In the genomic region with DNA sequence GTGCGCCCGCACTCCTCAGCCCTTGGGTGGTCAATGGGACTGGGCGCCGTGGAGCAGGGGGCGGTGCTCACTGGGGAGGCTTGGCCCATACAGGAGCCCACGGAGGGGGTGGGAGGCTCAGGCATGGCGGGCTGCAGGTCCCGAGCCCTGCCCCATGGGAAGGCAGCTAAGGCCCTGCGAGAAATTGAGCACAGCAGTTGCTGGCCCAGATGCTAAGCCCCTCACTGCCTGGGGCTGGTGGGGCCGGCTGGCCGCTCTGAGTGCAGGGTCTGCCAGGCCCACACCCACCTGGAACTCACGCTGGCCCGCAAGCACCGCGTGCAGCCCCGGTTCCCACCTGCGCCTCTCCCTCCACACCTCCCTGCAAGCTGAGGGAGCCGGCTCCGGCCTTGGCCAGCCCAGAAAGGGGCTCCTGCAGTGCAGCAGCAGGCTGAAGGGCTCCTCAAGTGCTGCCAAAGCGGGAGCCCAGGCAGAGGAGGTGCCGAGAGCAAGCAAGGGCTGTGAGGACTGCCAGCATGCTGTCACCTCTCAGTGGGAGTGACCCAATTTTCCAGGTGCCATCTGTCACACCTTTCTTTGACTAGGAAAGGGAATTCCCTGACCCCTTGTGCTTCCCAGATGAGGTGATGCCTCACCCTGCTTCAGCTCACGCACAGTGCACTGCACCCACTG, we compare ENCODE assay signal across 8 cellular contexts.
DNase-seq lines count a peak whose midpoint lies in the region; ATAC-seq, FAIRE-seq and TF ChIP-seq lines count a peak whose summit lies in the region.
"Not testable (repeated sequence)": the region's sequence is repeated elsewhere in the genome, so short reads cannot be mapped to it uniquely, and the experiment has no call there.

No MANE protein-coding gene starts in this region.

- not testable (repeated sequence) for H3K4me1 Mint-ChIP-seq in chondrocyte (ENCODE audit: low read depth)

- not testable (repeated sequence) for H3K27ac ChIP-seq in kidney (ENCODE audit: low read depth in 2 of 2, low read length in 2 of 2); neuronal stem cell (replicated peaks; ENCODE audit: low read length); spleen; upper lobe of right lung

- H3K4me1 ChIP-seq in kidney (ENCODE audit: control insufficient read depth in 1 of 2, insufficient read depth in 1 of 2, low read depth in 1 of 2, low read length in 2 of 2); neuronal stem cell (ENCODE audit: control insufficient read depth in 2 of 2, insufficient read depth in 1 of 2, low read depth in 1 of 2, low read length in 2 of 2); spleen; upper lobe of right lung: not testable (repeated sequence)

- not testable (repeated sequence) for H3K4me3 Mint-ChIP-seq in chondrocyte (ENCODE audit: unreplicated experiment)

- not testable (repeated sequence) for H3K4me3 ChIP-seq in kidney (ENCODE audit: low read length in 2 of 2); neuronal stem cell (ENCODE audit: low read length in 2 of 2); spleen; upper lobe of right lung

- intact Hi-C loops in kidney (cut with DNase I); posterior vena cava (cut with DNase I); spleen (cut with DNase I; ENCODE audit: low total_unique reads); upper lobe of right lung (cut with DNase I): not testable (repeated sequence)

- not testable (repeated sequence) for H2AK5ac ChIP-seq in neuronal stem cell (ENCODE audit: low read depth, low read length)

- H3K9ac ChIP-seq in kidney (ENCODE audit: low read length in 2 of 2); neuronal stem cell (ENCODE audit: low read depth, low read length, poor library complexity): not testable (repeated sequence)

- not testable (repeated sequence) for H2BK12ac ChIP-seq in neuronal stem cell (ENCODE audit: low read length)

- not testable (repeated sequence) for H3K23ac ChIP-seq in neuronal stem cell (ENCODE audit: low read depth, low read length, poor library complexity)

- H2BK120ac ChIP-seq in neuronal stem cell (ENCODE audit: low read depth, low read length), result not testable (repeated sequence)

- DNase-seq in G401 (ENCODE audit: low spot score) (peak; percentile 86), cerebellar cortex (ENCODE audit: low spot score) (peak; percentile 80), chondrocyte (ENCODE audit: low spot score) (peak; percentile 79), kidney (peak; percentile 65), posterior vena cava (ENCODE audit: low spot score) (peak; percentile 74), spleen (peak; percentile 68), upper lobe of right lung (peak; percentile 41)
- not testable (repeated sequence) for DNase-seq in neuronal stem cell (ENCODE audit: low spot score)

- in situ Hi-C loops in G401 (cut with HindIII; ENCODE audit: low sequenced_read_pairs), result not testable (repeated sequence)

- not testable (repeated sequence) for H3K36me3 Mint-ChIP-seq in chondrocyte (ENCODE audit: low read depth)

- not testable (repeated sequence) for H3K9me3 ChIP-seq in kidney (ENCODE audit: control insufficient read depth in 1 of 2, low read length in 2 of 2); neuronal stem cell (replicated peaks in 1 of 2; ENCODE audit: control insufficient read depth in 2 of 2, insufficient read depth in 1 of 2, low read depth in 1 of 2, low read length in 2 of 2); upper lobe of right lung
- H3K9me3 ChIP-seq in spleen, result peaks cover 0 to 49% (median 19%) of the 10 kb centered on the region in 8 donors

- H2AFZ ChIP-seq in neuronal stem cell (ENCODE audit: low read length), result not testable (repeated sequence)

- not testable (repeated sequence) for H3K27ac Mint-ChIP-seq in chondrocyte (ENCODE audit: unreplicated experiment)

- WGBS in neuronal stem cell (ENCODE audit: extremely low coverage in 2 of 2, insufficient read length in 2 of 2, insufficient replicate concordance in 1 of 2), 2 donors, result no CpG with 5 or more reads among the region's 22 CpGs
- WGBS in spleen, 5 donors, result 87 to 95% (median 93%) methylated on average over 8 to 22 of the region's 22 CpGs

- FAIRE-seq in kidney (lab: Jason Lieb, UNC), result not testable (repeated sequence)

- H3K18ac ChIP-seq in neuronal stem cell (ENCODE audit: low read length), result not testable (repeated sequence)

- H3K4me2 ChIP-seq in neuronal stem cell (ENCODE audit: insufficient read depth, low read length, poor library complexity, severe bottlenecking), result not testable (repeated sequence)

- H2BK15ac ChIP-seq in neuronal stem cell (ENCODE audit: low read length), result not testable (repeated sequence)

- ATAC-seq in upper lobe of right lung, result not testable (repeated sequence)

- H3K9me3 Mint-ChIP-seq in chondrocyte (ENCODE audit: low read depth), result peaks cover 50% of the 10 kb centered on the region

- TF ChIP-seq CTCF in chondrocyte (IDR thresholded peaks at IDR 0.05); kidney (IDR thresholded peaks at IDR 0.05; ENCODE audit: borderline replicate concordance, extremely low read depth, insufficient read depth); spleen (IDR thresholded peaks at IDR 0.05 in 8 of 11, conservative IDR thresholded peaks at IDR 0.05 in 3 of 11); upper lobe of right lung (IDR thresholded peaks at IDR 0.05): not testable (repeated sequence)

- TF ChIP-seq POLR2A in spleen (IDR thresholded peaks at IDR 0.05), result not testable (repeated sequence)

- peak overlapping the region; percentile 56 for H3K14ac ChIP-seq in neuronal stem cell (ENCODE audit: low read length)

- not testable (repeated sequence) for H2BK5ac ChIP-seq in neuronal stem cell (ENCODE audit: low read length)

- not testable (repeated sequence) for H4K8ac ChIP-seq in neuronal stem cell (ENCODE audit: low read depth, low read length)

- H3K4ac ChIP-seq in neuronal stem cell (ENCODE audit: low read length), result not testable (repeated sequence)

- H3K79me1 ChIP-seq in neuronal stem cell (ENCODE audit: low read depth, low read length), result not testable (repeated sequence)

- H4K91ac ChIP-seq in neuronal stem cell (ENCODE audit: low read depth, low read length, poor library complexity), result not testable (repeated sequence)

- not testable (repeated sequence) for H3K36me3 ChIP-seq in kidney (ENCODE audit: control insufficient read depth in 1 of 2, insufficient read depth in 2 of 2, low read length in 2 of 2); neuronal stem cell (replicated peaks in 1 of 2; ENCODE audit: control insufficient read depth in 2 of 2, insufficient read depth in 2 of 2, low read length in 2 of 2); spleen; upper lobe of right lung

- H3K27me3 ChIP-seq in neuronal stem cell (ENCODE audit: control insufficient read depth in 3 of 3, insufficient read depth in 3 of 3, low read depth in 1 of 3, low read length in 3 of 3); spleen (replicated peaks in 1 of 7); upper lobe of right lung: not testable (repeated sequence)

- not testable (repeated sequence) for H3K27me3 Mint-ChIP-seq in chondrocyte (ENCODE audit: low read depth)
